In genomic region chr2:171086352-171087290, GRCh38 we compare ENCODE assay signal across 8 cellular contexts.
DNase-seq lines count a peak whose midpoint lies in the region; ATAC-seq and TF ChIP-seq lines count a peak whose summit lies in the region.

No MANE protein-coding gene starts in this region.

- peaks cover 12% of the 10 kb centered on the region for H3K36me3 Mint-ChIP-seq in mesothelial cell of epicardium

- peaks cover 86% of the 10 kb centered on the region for H4K20me1 ChIP-seq in Loucy (ENCODE audit: insufficient read depth, low read length, poor library complexity, severe bottlenecking)

- H3K9me2 ChIP-seq in Loucy (replicated peaks; ENCODE audit: low read depth, low read length) = no peaks in the 10 kb centered on the region

- H3K27ac ChIP-seq in effector memory CD4-positive, alpha-beta T cell (ENCODE audit: insufficient read depth, low read length, poor library complexity, severe bottlenecking) = peak overlapping the region; percentile 43
- H3K27ac ChIP-seq in testis = peak overlapping the region in 1 of 2 donors; percentile 42

- peaks cover 24% of the 10 kb centered on the region for H3K4me1 Mint-ChIP-seq in mesothelial cell of epicardium

- TF ChIP-seq CTCF in Loucy (conservative IDR thresholded peaks at IDR 0.05; ENCODE audit: low read length) (peak; percentile 80), mesothelial cell of epicardium (IDR thresholded peaks at IDR 0.05; ENCODE audit: unreplicated experiment) (no peak), testis (IDR thresholded peaks at IDR 0.05) (peak in 1 of 3 experiments; percentile 12)

- H3K27me3 Mint-ChIP-seq in mesothelial cell of epicardium (ENCODE audit: low read depth) = no peaks in the 10 kb centered on the region

- peak; percentile 47 for DNase-seq in G401 (ENCODE audit: low spot score)
- peak; percentile 14 for DNase-seq in activated CD4-positive, CD25-positive, alpha-beta regulatory T cell treated with anti-CD3 and anti-CD28 coated beads, Interleukin-2, amount 50 U/mL, for 16 hours (ENCODE audit: low read depth, low spot score)
- DNase-seq in effector memory CD4-positive, alpha-beta T cell = peak in 2 of 3 donors; percentile 11 to 25
- DNase-seq in mesothelial cell of epicardium (ENCODE audit: low spot score in 2 of 2, unreplicated experiment in 2 of 2) = no peak
- DNase-seq in testis = peak; percentile 45

- no peak overlapping the region for H2AFZ ChIP-seq in Loucy (ENCODE audit: low read length)

- H3K9me3 Mint-ChIP-seq in mesothelial cell of epicardium = peaks cover 9% of the 10 kb centered on the region

- peak overlapping the region; percentile 44 for H3K4me3 Mint-ChIP-seq in mesothelial cell of epicardium

- H3K4me3 ChIP-seq in Loucy (ENCODE audit: low read length, poor library complexity, severe bottlenecking) (no peak overlapping the region), testis (no peak overlapping the region)
- peak overlapping the region; percentile 15 for H3K4me3 ChIP-seq in effector memory CD4-positive, alpha-beta T cell (ENCODE audit: insufficient read depth, low read depth, low read length, poor library complexity, severe bottlenecking)

- TF ChIP-seq POLR2A in testis (IDR thresholded peaks at IDR 0.05) = no peak

- ATAC-seq in GM21360 (IDR thresholded peaks at IDR 0.05; ENCODE audit: unreplicated experiment) (no peak), GM21381 (IDR thresholded peaks at IDR 0.05; ENCODE audit: unreplicated experiment) (no peak)

- H3F3A ChIP-seq in Loucy (ENCODE audit: low read depth) = no peaks in the 10 kb centered on the region

- no peaks in the 10 kb centered on the region for H3K27me3 ChIP-seq in Loucy (ENCODE audit: insufficient read depth, low read length, poor library complexity, severe bottlenecking)
- no peaks in the 10 kb centered on the region for H3K27me3 ChIP-seq in effector memory CD4-positive, alpha-beta T cell (replicated peaks; ENCODE audit: control insufficient read depth, insufficient read depth, low read length, poor library complexity, severe bottlenecking)
- H3K27me3 ChIP-seq in testis = no peaks in the 10 kb centered on the region

- WGBS in testis, 2 donors = 65 to 68% methylated on average over 13 of the region's 13 CpGs

- H3K9ac ChIP-seq in Loucy (ENCODE audit: low read depth, low read length, poor library complexity, severe bottlenecking) = no peak overlapping the region

- intact Hi-C loops in testis (cut with DNase I; ENCODE audit: low total_unique reads) = no loop called here

- H3K4me1 ChIP-seq in Loucy (ENCODE audit: insufficient read depth, low read length, poor library complexity, severe bottlenecking) (peaks cover 7% of the 10 kb centered on the region), testis (peaks cover 5% of the 10 kb centered on the region)
- peaks cover 10% of the 10 kb centered on the region for H3K4me1 ChIP-seq in effector memory CD4-positive, alpha-beta T cell (ENCODE audit: control insufficient read depth, insufficient read depth, low read length, poor library complexity, severe bottlenecking)

- no peak overlapping the region for H3K4me2 ChIP-seq in Loucy (ENCODE audit: low read depth, low read length, poor library complexity, severe bottlenecking)

- H3K36me3 ChIP-seq in Loucy (ENCODE audit: insufficient read depth, low read length) = peaks cover 25% of the 10 kb centered on the region
- H3K36me3 ChIP-seq in effector memory CD4-positive, alpha-beta T cell (ENCODE audit: control insufficient read depth, insufficient read depth, low read length) = peaks cover 6% of the 10 kb centered on the region
- no peaks in the 10 kb centered on the region for H3K36me3 ChIP-seq in testis (ENCODE audit: low read depth, missing control alignments)

- H3K79me2 ChIP-seq in Loucy (ENCODE audit: insufficient read depth, low read length) = peaks cover 98% of the 10 kb centered on the region

- in situ Hi-C loops in G401 (cut with HindIII; ENCODE audit: low sequenced_read_pairs) = no loop called here

- H3K9me3 ChIP-seq in Loucy (ENCODE audit: insufficient read depth, low read depth, low read length) (no peaks in the 10 kb centered on the region), testis (no peaks in the 10 kb centered on the region)
- H3K9me3 ChIP-seq in effector memory CD4-positive, alpha-beta T cell (ENCODE audit: control insufficient read depth, low read length) = no peaks in the 10 kb centered on the region

- H3K27ac Mint-ChIP-seq in mesothelial cell of epicardium = peak overlapping the region; percentile 82

Comparison
In these comparisons a context has a peak if more than half of its experiments do, and no peak if none do; other contexts are left out.
1. DNase-seq: peak in G401 (single experiment), activated CD4-positive, CD25-positive, alpha-beta regulatory T cell treated with anti-CD3 and anti-CD28 coated beads, Interleukin-2, amount 50 U/mL, for 16 hours (single experiment), effector memory CD4-positive, alpha-beta T cell (2 of 3) and testis (single experiment); none in mesothelial cell of epicardium (0 of 2).